ENCODE assay signal across 28 cellular contexts in the genomic region with DNA sequence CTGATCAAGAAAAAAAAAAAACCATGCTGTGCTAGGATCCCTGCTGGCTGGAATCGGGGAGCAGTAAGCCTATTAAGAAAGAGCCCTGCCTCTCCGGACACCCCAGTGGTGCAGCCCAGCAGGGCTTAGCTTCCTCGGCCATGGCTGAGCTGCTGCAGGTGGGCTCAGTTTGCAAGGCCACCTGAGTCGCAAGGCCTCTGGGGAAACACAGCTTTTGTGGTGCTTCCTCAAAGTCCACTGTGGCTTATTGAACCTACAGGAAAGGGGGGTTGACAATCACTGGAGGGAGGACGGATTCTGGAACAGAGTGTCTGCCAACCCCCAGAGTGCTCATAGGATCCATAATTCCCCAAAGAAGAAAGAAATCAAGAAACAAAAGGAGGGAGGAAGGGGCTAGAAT.
"Had no signal": no experiment of that assay in that cellular context is flagged by ENCODE, and none has a peak within 500 bp of the region (broad histone marks: within the 10 kb centered on the region; RNA-seq: fewer than 3 reads in every experiment).

No MANE protein-coding gene starts in this region.

- ATAC-seq: left colon; left lung; lower lobe of right lung; natural killer cell; psoas muscle; sciatic nerve; stimulated activated naive B cell treated with anti-CD40 and anti-IgM and Interleukin-4, amounts not matched to agents 10 μg/mL and 1 μg/mL and 100 μg/mL, for 72 hours; stimulated activated naive CD8-positive, alpha-beta T cell treated with anti-CD3 and anti-CD28 coated beads, Interleukin-15, Interleukin-2, amounts not matched to agents 100 U/mL and 50 U/mL, for 24 hours had no signal

- H3K27ac ChIP-seq: left lung, lower lobe of right lung, neural progenitor cell, neutrophil, parathyroid adenoma, psoas muscle, skin epidermis, stomach, testis, thyroid gland, upper lobe of left lung had no signal

- H3K36me3 ChIP-seq: left lung, lower lobe of right lung, neural progenitor cell, neutrophil, stomach, thyroid gland, upper lobe of left lung had no signal

- H2AFZ ChIP-seq: neural progenitor cell, parathyroid adenoma had no signal

- H3K4me2 ChIP-seq: neural progenitor cell had no signal

- H3K9me3 ChIP-seq: left lung, lower lobe of right lung, neutrophil, psoas muscle, stomach, testis, thyroid gland, upper lobe of left lung had no signal

- H3K79me2 ChIP-seq: parathyroid adenoma had no signal

- H3K4me1 ChIP-seq: left lung, lower lobe of right lung, parathyroid adenoma, psoas muscle, testis, upper lobe of left lung had no signal

- H3K4me3 ChIP-seq: left lung, lower lobe of right lung, neural progenitor cell, psoas muscle, skin epidermis, stomach, testis, thyroid gland, upper lobe of left lung had no signal

- DNase-seq: hypothalamus; immature natural killer cell; kidney; left colon; left lung; lower lobe of right lung; mammary epithelial cell; mesenchymal stem cell; naive B cell; natural killer cell; nephron progenitor cell; occipital lobe; psoas muscle; stimulated activated CD4-positive, alpha-beta T cell treated with anti-CD3 and anti-CD28 coated beads, Interleukin-12 subunit alpha, Interleukin-12 subunit beta, amount 100 ng/mL, for 4 hours; stimulated activated CD4-positive, alpha-beta T cell treated with anti-CD3 and anti-CD28 coated beads, Interleukin-15, amount 100 ng/mL, for 24 hours; stimulated activated CD4-positive, alpha-beta T cell treated with anti-CD3 and anti-CD28 coated beads, Interleukin-2, amount 100 ng/mL, for 24 hours; stimulated activated CD4-positive, alpha-beta T cell treated with anti-CD3 and anti-CD28 coated beads, Interleukin-4, amount 100 ng/mL, for 1 hour; stimulated activated naive B cell treated with anti-CD40 and anti-IgM and Interleukin-4, amounts not matched to agents 10 μg/mL and 1 μg/mL and 100 μg/mL, for 72 hours; stimulated activated naive CD8-positive, alpha-beta T cell treated with anti-CD3 and anti-CD28 coated beads, Interleukin-15, Interleukin-2, amounts not matched to agents 100 U/mL and 50 U/mL, for 24 hours; stomach; testis; thyroid gland had no signal

- H3K27me3 ChIP-seq: neural progenitor cell, neutrophil, stomach, testis, thyroid gland, upper lobe of left lung had no signal

- H3K9ac ChIP-seq: neural progenitor cell, parathyroid adenoma had no signal
